ENCODE assay signal across 25 cellular contexts in the genomic region with DNA sequence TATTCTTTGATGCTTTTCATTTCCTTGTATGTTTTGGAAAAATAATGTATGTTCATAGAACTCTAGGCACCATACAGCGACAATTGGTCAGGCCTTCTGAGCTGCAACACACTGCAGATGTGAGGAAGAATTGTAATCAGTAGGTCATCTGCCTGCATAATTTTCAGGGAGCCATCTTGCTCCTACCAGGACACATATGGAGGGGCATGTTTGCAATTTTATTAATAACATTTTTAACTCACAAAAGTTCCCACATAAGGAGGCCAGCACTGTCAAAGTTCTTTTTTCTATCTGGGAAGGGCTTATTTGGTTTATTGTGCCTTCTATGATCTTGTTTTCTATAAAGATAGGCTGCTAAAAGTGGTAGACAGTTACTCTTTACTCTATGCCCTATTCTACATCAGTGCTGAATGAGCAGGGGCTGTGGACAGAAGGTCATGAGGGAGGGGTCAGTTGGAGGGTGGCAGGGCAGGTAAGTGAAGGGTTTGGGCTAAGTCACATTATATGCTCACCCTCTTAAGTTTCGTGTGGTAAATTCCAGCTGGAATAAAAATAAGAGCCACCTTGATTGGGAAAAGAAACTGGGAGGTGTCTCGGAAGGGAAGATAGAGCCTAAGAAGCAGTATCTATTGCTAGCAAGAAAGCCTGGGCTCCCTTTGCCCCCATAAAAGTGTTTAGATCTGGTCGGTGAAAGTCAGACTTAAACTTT.
DNase-seq lines count a peak whose midpoint lies in the region; ATAC-seq, FAIRE-seq and TF ChIP-seq lines count a peak whose summit lies in the region.
"Had no signal": no experiment of that assay in that cellular context is flagged by ENCODE, and none has a peak within 500 bp of the region (broad histone marks: within the 10 kb centered on the region; RNA-seq: fewer than 3 reads in every experiment).

No MANE protein-coding gene starts in this region.

- ATAC-seq in activated naive CD4-positive, alpha-beta T cell treated with anti-CD3 and anti-CD28 coated beads, Interleukin-2, amount 50 U/mL, for 72 hours, result no peak
- no peak for ATAC-seq in K562
- ATAC-seq in GM21423 (IDR thresholded peaks at IDR 0.05; ENCODE audit: unreplicated experiment), result no peak
- ATAC-seq in GM21360 (IDR thresholded peaks at IDR 0.05; ENCODE audit: unreplicated experiment), result no peak
- ATAC-seq: A549; CD8-positive, alpha-beta T cell had no signal

- peak overlapping the region; percentile 9 for H3K27ac Mint-ChIP-seq in activated naive CD4-positive, alpha-beta T cell treated with anti-CD3 and anti-CD28 coated beads, Interleukin-2, amount 50 U/mL, for 24 hours
- no peak overlapping the region for H3K27ac Mint-ChIP-seq in activated naive CD4-positive, alpha-beta T cell treated with anti-CD3 and anti-CD28 coated beads, Interleukin-2, amount 50 U/mL, for 72 hours
- no peak overlapping the region for H3K27ac Mint-ChIP-seq in CD8-positive, alpha-beta memory T cell
- H3K27ac Mint-ChIP-seq: B cell; CD8-positive, alpha-beta T cell had no signal

- H3K9me3 Mint-ChIP-seq in activated naive CD4-positive, alpha-beta T cell treated with anti-CD3 and anti-CD28 coated beads, Interleukin-2, amount 50 U/mL, for 24 hours, result no peaks in the 10 kb centered on the region
- peaks cover 0 to 11% of the 10 kb centered on the region in 2 donors for H3K9me3 Mint-ChIP-seq in activated naive CD4-positive, alpha-beta T cell treated with anti-CD3 and anti-CD28 coated beads, Interleukin-2, amount 50 U/mL, for 72 hours
- no peaks in the 10 kb centered on the region for H3K9me3 Mint-ChIP-seq in CD8-positive, alpha-beta memory T cell
- H3K9me3 Mint-ChIP-seq: CD8-positive, alpha-beta T cell had no signal

- H3K27ac ChIP-seq in CD8-positive, alpha-beta memory T cell (ENCODE audit: low read depth, low read length), result peak overlapping the region; percentile 61
- H3K27ac ChIP-seq in K562 (ENCODE audit: extremely low read depth, low read depth, low read length), result peak overlapping the region; percentile 88
- H3K27ac ChIP-seq: 22Rv1; A549; BLaER1 treated with 17β-estradiol and CSF1 and Interleukin-3, amounts not matched to agents 10 nM and 100 nM; C4-2B had no signal

- H3K4me1 ChIP-seq in CD8-positive, alpha-beta memory T cell (ENCODE audit: insufficient read depth, low read length), result peaks cover 16% of the 10 kb centered on the region
- H3K4me1 ChIP-seq in K562 (replicated peaks in 1 of 2; ENCODE audit: control insufficient read depth in 2 of 2, insufficient read depth in 2 of 2, low read length in 2 of 2), result peaks cover 4 to 62% of the 10 kb centered on the region in 2 experiments
- H3K4me1 ChIP-seq: A549; BLaER1 treated with 17β-estradiol and CSF1 and Interleukin-3, amounts not matched to agents 10 nM and 100 nM had no signal

- H4K20me1 ChIP-seq in K562 (replicated peaks; ENCODE audit: control insufficient read depth, insufficient read depth, low read length), result no peaks in the 10 kb centered on the region
- H4K20me1 ChIP-seq: BLaER1 treated with 17β-estradiol and CSF1 and Interleukin-3, amounts not matched to agents 10 nM and 100 nM had no signal

- 39% methylated on average over 4 of the region's 4 CpGs for WGBS in K562 (ENCODE audit: insufficient coverage, low coverage, missing lambda C conversion rate)

- peaks cover 6% of the 10 kb centered on the region for H3K36me3 Mint-ChIP-seq in activated naive CD4-positive, alpha-beta T cell treated with anti-CD3 and anti-CD28 coated beads, Interleukin-2, amount 50 U/mL, for 24 hours
- H3K36me3 Mint-ChIP-seq in activated naive CD4-positive, alpha-beta T cell treated with anti-CD3 and anti-CD28 coated beads, Interleukin-2, amount 50 U/mL, for 72 hours, result peaks cover 0 to 10% of the 10 kb centered on the region in 2 donors
- no peaks in the 10 kb centered on the region for H3K36me3 Mint-ChIP-seq in CD8-positive, alpha-beta memory T cell
- H3K36me3 Mint-ChIP-seq: CD8-positive, alpha-beta T cell had no signal

- peak overlapping the region in 1 of 2 experiments; percentile 62; a peak in 2 of 4 replicates for H3K9ac ChIP-seq in K562 (ENCODE audit: insufficient read depth in 1 of 2, low read depth in 2 of 2, low read length in 2 of 2)
- H3K9ac ChIP-seq: BLaER1 treated with 17β-estradiol and CSF1 and Interleukin-3, amounts not matched to agents 10 nM and 100 nM had no signal

- no peak for TF ChIP-seq CTCF in K562 (IDR thresholded peaks at IDR 0.05 in 2 of 3, conservative IDR thresholded peaks at IDR 0.05 in 1 of 3; ENCODE audit: insufficient read depth in 2 of 3, low read depth in 1 of 3, low read length in 3 of 3)

- peaks cover 87% of the 10 kb centered on the region for H3K79me2 ChIP-seq in K562 (ENCODE audit: control insufficient read depth, insufficient read depth, low read length)

- peak; percentile 32 for FAIRE-seq in K562 (lab: Jason Lieb, UNC)
- FAIRE-seq: A549, GM12878, GM12892, GM18507 had no signal

- H3K4me3 ChIP-seq in CD8-positive, alpha-beta memory T cell (ENCODE audit: low read length), result no peak overlapping the region
- H3K4me3 ChIP-seq in K562, result no peak overlapping the region
- H3K4me3 ChIP-seq: A549; BLaER1 treated with 17β-estradiol and CSF1 and Interleukin-3, amounts not matched to agents 10 nM and 100 nM; GM12878 had no signal

- DNase-seq in activated naive CD4-positive, alpha-beta T cell treated with anti-CD3 and anti-CD28 coated beads, Interleukin-2, amount 50 U/mL, for 72 hours (ENCODE audit: low spot score in 2 of 2), result no peak
- DNase-seq in CD8-positive, alpha-beta memory T cell, result no peak
- no peak for DNase-seq in K562 (ENCODE audit: extremely low read depth in 1 of 4, low spot score in 3 of 4)
- no peak for DNase-seq in stimulated activated CD4-positive, alpha-beta T cell treated with anti-CD3 and anti-CD28 coated beads, Interleukin-4, amount 100 ng/mL, for 4 hours
- DNase-seq: AML-193; CD8-positive, alpha-beta T cell; COR-L47; DMS 273 treated with DMSO at 0.1 percent for 48 hours; DMS153; DMS53; DMS79; DND-41; EL; GDM1 had no signal

- no peak for TF ChIP-seq RAD21 in K562 (CRISPR knock-in tag; conservative IDR thresholded peaks at IDR 0.05 in 1 of 2, IDR thresholded peaks at IDR 0.05 in 1 of 2)

- no peaks in the 10 kb centered on the region for H3K9me1 ChIP-seq in K562 (ENCODE audit: control insufficient read depth, insufficient read depth, low read length)

- no peaks in the 10 kb centered on the region for H3K9me3 ChIP-seq in CD8-positive, alpha-beta memory T cell (ENCODE audit: low read length)
- no peaks in the 10 kb centered on the region for H3K9me3 ChIP-seq in K562 (replicated peaks; ENCODE audit: control insufficient read depth, insufficient read depth, low read depth, low read length)
- H3K9me3 ChIP-seq: A549; BLaER1 treated with 17β-estradiol and CSF1 and Interleukin-3, amounts not matched to agents 10 nM and 100 nM had no signal

- CTCF ChIA-PET in CD8-positive, alpha-beta memory T cell (lab: Charles Lee), result no interaction called here
- CTCF ChIA-PET in K562 (lab: Yijun Ruan, JAX; ENCODE audit: low intra/inter-chr PET ratio), result no interaction called here

- peak overlapping the region; percentile 31; the same call in 1 of the 2 replicates for H3K4me2 ChIP-seq in K562 (ENCODE audit: insufficient read depth, low read length)
- H3K4me2 ChIP-seq: A549; BLaER1 treated with 17β-estradiol and CSF1 and Interleukin-3, amounts not matched to agents 10 nM and 100 nM had no signal

- H3K27me3 Mint-ChIP-seq in activated naive CD4-positive, alpha-beta T cell treated with anti-CD3 and anti-CD28 coated beads, Interleukin-2, amount 50 U/mL, for 24 hours, result no peaks in the 10 kb centered on the region
- H3K27me3 Mint-ChIP-seq in CD8-positive, alpha-beta memory T cell, result peaks cover 0 to 4% of the 10 kb centered on the region in 2 donors

- peaks cover 93% of the 10 kb centered on the region for H3K4me1 Mint-ChIP-seq in activated naive CD4-positive, alpha-beta T cell treated with anti-CD3 and anti-CD28 coated beads, Interleukin-2, amount 50 U/mL, for 24 hours
- peaks cover 10 to 23% (median 14%) of the 10 kb centered on the region in 3 donors for H3K4me1 Mint-ChIP-seq in CD8-positive, alpha-beta memory T cell
- H3K4me1 Mint-ChIP-seq: B cell had no signal

- BruUV-seq in K562 (replicated peaks; lab: Mats Ljungman, UMichigan), result no TSS peak

- in situ Hi-C loops in K562 (cut with MboI), result loop anchor here (10.0 kb wide), 1 partner anchor 116 kb away; no protein-coding TSS in a partner anchor

- POLR2A ChIA-PET in CD8-positive, alpha-beta memory T cell (lab: Charles Lee), result no interaction called here
- POLR2A ChIA-PET in K562 (lab: Yijun Ruan, JAX), result interaction anchor here (2.0 kb wide), 1 partner anchor 23 kb away, joined by 6 read pairs; no protein-coding TSS in a partner anchor

- TF ChIP-seq POLR2A in K562 (conservative IDR thresholded peaks at IDR 0.05), result no peak

- H2AFZ ChIP-seq in K562 (ENCODE audit: low read depth, low read length), result peak overlapping the region; percentile 7; the same call in 1 of the 2 replicates

- intact Hi-C loops in K562 (cut with micrococcal nuclease), result loop anchor here (5.0 kb wide), 1 partner anchor 197 kb away; no protein-coding TSS in a partner anchor

- no peak for TF ChIP-seq EP300 in K562 (IDR thresholded peaks at IDR 0.05; ENCODE audit: low read length)

- no peaks in the 10 kb centered on the region for H3K27me3 ChIP-seq in CD8-positive, alpha-beta memory T cell (ENCODE audit: insufficient read depth, low read length, poor library complexity, severe bottlenecking)
- no peaks in the 10 kb centered on the region for H3K27me3 ChIP-seq in K562 (ENCODE audit: control insufficient read depth in 2 of 2, insufficient read depth in 2 of 2, low read length in 2 of 2)
- H3K27me3 ChIP-seq: BLaER1 treated with 17β-estradiol and CSF1 and Interleukin-3, amounts not matched to agents 10 nM and 100 nM had no signal

- H3K36me3 ChIP-seq in CD8-positive, alpha-beta memory T cell (ENCODE audit: insufficient read depth, low read length), result no peaks in the 10 kb centered on the region
- H3K36me3 ChIP-seq in K562 (ENCODE audit: control insufficient read depth, insufficient read depth, low read length), result no peaks in the 10 kb centered on the region; the same call in 2 of the 3 replicates
- H3K36me3 ChIP-seq: BLaER1 treated with 17β-estradiol and CSF1 and Interleukin-3, amounts not matched to agents 10 nM and 100 nM had no signal

- H3K4me3 Mint-ChIP-seq in activated naive CD4-positive, alpha-beta T cell treated with anti-CD3 and anti-CD28 coated beads, Interleukin-2, amount 50 U/mL, for 24 hours, result no peak overlapping the region
- H3K4me3 Mint-ChIP-seq in CD8-positive, alpha-beta memory T cell, result no peak overlapping the region
- H3K4me3 Mint-ChIP-seq: B cell; CD8-positive, alpha-beta T cell had no signal

TF ChIP-seq in K562, 482 proteins besides CTCF, POLR2A, EP300 and RAD21 (continues in another document):
- TF ChIP-seq ZNF717 (CRISPR knock-in tag; IDR thresholded peaks at IDR 0.05), result no peak
- TF ChIP-seq CAMTA2 (CRISPR knock-in tag; conservative IDR thresholded peaks at IDR 0.05), result no peak
- TF ChIP-seq ETV5 (CRISPR knock-in tag; IDR thresholded peaks at IDR 0.05; ENCODE audit: low read depth), result no peak
- no peak for TF ChIP-seq BDP1 (IDR thresholded peaks at IDR 0.05; ENCODE audit: insufficient read depth, insufficient read length)
- no peak for TF ChIP-seq CBX5 (IDR thresholded peaks at IDR 0.05; ENCODE audit: borderline replicate concordance, low read depth)
- no peak for TF ChIP-seq ZNF696 (CRISPR knock-in tag; conservative IDR thresholded peaks at IDR 0.05)
- no peak for TF ChIP-seq SRSF9 (IDR thresholded peaks at IDR 0.05; ENCODE audit: borderline replicate concordance, low read depth, low read length)
